In genomic region chr6:42179261-42179955, GRCh38 we compare ENCODE assay signal across 22 cellular contexts. TPM values are rescaled to one million over a fixed set of nuclear protein-coding genes. Genes with fewer than 3 reads are reported as not detected.
DNase-seq lines count a peak whose midpoint lies in the region; ATAC-seq and TF ChIP-seq lines count a peak whose summit lies in the region.
"Had no signal": no experiment of that assay in that cellular context is flagged by ENCODE, and none has a peak within 500 bp of the region (broad histone marks: within the 10 kb centered on the region; RNA-seq: fewer than 3 reads in every experiment).

No MANE protein-coding gene starts in this region.

- no TSS peak for BruUV-seq in PC-3 (replicated peaks; lab: Mats Ljungman, UMichigan)

- WGBS in H9 (ENCODE audit: extremely low coverage, insufficient read length, low lambda C conversion rate) = no CpG with 5 or more reads among the region's 20 CpGs
- no CpG with 5 or more reads among the region's 20 CpGs for WGBS in neuronal stem cell (ENCODE audit: extremely low coverage in 2 of 2, insufficient read length in 2 of 2, insufficient replicate concordance in 1 of 2), 2 donors

- intact Hi-C loops in PC-3 (cut with micrococcal nuclease) = no loop called here

- no peaks in the 10 kb centered on the region for H3K9me2 ChIP-seq in PC-3 (replicated peaks; ENCODE audit: low read length)

- H4K20me1 ChIP-seq in H9 (ENCODE audit: control insufficient read depth, insufficient read depth, insufficient read length) (no peaks in the 10 kb centered on the region), PC-3 (ENCODE audit: low read length) (no peaks in the 10 kb centered on the region)

- H3K79me1 ChIP-seq in H9 (ENCODE audit: insufficient read depth, low read depth, low read length, poor library complexity, severe bottlenecking) = no peaks in the 10 kb centered on the region
- no peaks in the 10 kb centered on the region for H3K79me1 ChIP-seq in neuronal stem cell (ENCODE audit: low read depth, low read length)

- POLR2A ChIA-PET in PC-3 (lab: Charles Lee; ENCODE audit: unreplicated experiment) = no interaction called here

- peak; percentile 13; the same call in 1 of the 2 replicates for ATAC-seq in PC-3
- ATAC-seq in HG03159 (IDR thresholded peaks at IDR 0.05; ENCODE audit: unreplicated experiment) = no peak
- ATAC-seq in HG03342 (IDR thresholded peaks at IDR 0.05; ENCODE audit: unreplicated experiment) = no peak

- H2BK20ac ChIP-seq in H9 (ENCODE audit: low read depth, low read length, poor library complexity, severe bottlenecking) = no peak overlapping the region

- H3K9me3 ChIP-seq in H9 (ENCODE audit: control insufficient read depth, low read depth, low read length) (no peaks in the 10 kb centered on the region), PC-3 (ENCODE audit: low read length) (no peaks in the 10 kb centered on the region), iPS-15b (ENCODE audit: control insufficient read depth, insufficient read depth, low read length) (no peaks in the 10 kb centered on the region), neuronal stem cell (replicated peaks in 1 of 2; ENCODE audit: control insufficient read depth in 2 of 2, insufficient read depth in 1 of 2, low read depth in 1 of 2, low read length in 2 of 2) (no peaks in the 10 kb centered on the region)
- H3K9me3 ChIP-seq: SJCRH30 had no signal

- no peaks in the 10 kb centered on the region; a peak in 1 of 5 replicates for H3K9me3 Mint-ChIP-seq in H9
- H3K9me3 Mint-ChIP-seq: CD8-positive, alpha-beta memory T cell had no signal

- peaks cover 13% of the 10 kb centered on the region for H3K23me2 ChIP-seq in H9 (ENCODE audit: insufficient read length, low read depth, low read length, poor library complexity, severe bottlenecking)

- H2BK15ac ChIP-seq in H9 (ENCODE audit: low read depth, low read length) = no peak overlapping the region
- H2BK15ac ChIP-seq in neuronal stem cell (ENCODE audit: low read length) = peak overlapping the region; percentile 63

- H3K23ac ChIP-seq in H9 (ENCODE audit: insufficient read length, low read depth, low read length) = no peak overlapping the region
- no peak overlapping the region for H3K23ac ChIP-seq in neuronal stem cell (ENCODE audit: low read depth, low read length, poor library complexity)

- H2AK5ac ChIP-seq in H9 (ENCODE audit: insufficient read length, low read length) (no peak overlapping the region), neuronal stem cell (ENCODE audit: low read depth, low read length) (no peak overlapping the region)

- no peak overlapping the region for H4K5ac ChIP-seq in H9 (ENCODE audit: insufficient read length, low read depth, low read length)

- peak overlapping the region; percentile 79 to 85 for H3K4me3 Mint-ChIP-seq in H9
- H3K4me3 Mint-ChIP-seq: CD8-positive, alpha-beta memory T cell had no signal

- H2BK12ac ChIP-seq in H9 (ENCODE audit: insufficient read length, low read depth, low read length) = no peak overlapping the region
- H2BK12ac ChIP-seq in neuronal stem cell (ENCODE audit: low read length) = no peak overlapping the region

- no peak for TF ChIP-seq CTCF in H9 (conservative IDR thresholded peaks at IDR 0.05)
- TF ChIP-seq CTCF in PC-3 (conservative IDR thresholded peaks at IDR 0.05; ENCODE audit: low read depth, low read length) = no peak

- no peaks in the 10 kb centered on the region for H3F3A ChIP-seq in PC-3 (ENCODE audit: low read length, unreplicated experiment)

- H3K56ac ChIP-seq in H9 (ENCODE audit: insufficient read length, low read depth, low read length) = no peak overlapping the region

- no peaks in the 10 kb centered on the region for H3K36me3 ChIP-seq in PC-3 (ENCODE audit: low read depth, low read length)
- H3K36me3 ChIP-seq in iPS-15b (ENCODE audit: control insufficient read depth, insufficient read depth, low read length) = no peaks in the 10 kb centered on the region
- H3K36me3 ChIP-seq in neuronal stem cell (replicated peaks in 1 of 2; ENCODE audit: control insufficient read depth in 2 of 2, insufficient read depth in 2 of 2, low read length in 2 of 2) = no peaks in the 10 kb centered on the region
- H3K36me3 ChIP-seq: SJCRH30 had no signal

- H2BK120ac ChIP-seq in H9 (ENCODE audit: low read depth, low read length, poor library complexity, severe bottlenecking) (no peak overlapping the region), neuronal stem cell (ENCODE audit: low read depth, low read length) (no peak overlapping the region)

- peak overlapping the region in 2 of 3 experiments; percentile 1 to 23; a peak in 2 of 7 replicates for H3K27ac Mint-ChIP-seq in H9
- H3K27ac Mint-ChIP-seq: CD8-positive, alpha-beta memory T cell had no signal

- peaks cover 6 to 15% (median 7%) of the 10 kb centered on the region in 3 experiments; a peak in 6 of 7 replicates for H3K36me3 Mint-ChIP-seq in H9 (ENCODE audit: insufficient read depth in 1 of 3, low read depth in 3 of 3)
- H3K36me3 Mint-ChIP-seq: CD8-positive, alpha-beta memory T cell had no signal

- H2AFZ ChIP-seq in H9 (ENCODE audit: low read length) = no peak overlapping the region
- H2AFZ ChIP-seq in PC-3 (ENCODE audit: low read length) = no peak overlapping the region
- H2AFZ ChIP-seq in neuronal stem cell (ENCODE audit: low read length) = no peak overlapping the region

- H3K4me1 Mint-ChIP-seq in H9 = peaks cover 53 to 72% of the 10 kb centered on the region in 2 experiments

- H3K14ac ChIP-seq in H9 (ENCODE audit: insufficient read depth, low read length) (no peak overlapping the region), neuronal stem cell (ENCODE audit: low read length) (no peak overlapping the region)

- peaks cover 2% of the 10 kb centered on the region; the same call in 1 of the 2 replicates for H3K27me3 Mint-ChIP-seq in H9 (ENCODE audit: low read depth)

- H3T11ph ChIP-seq in H9 (ENCODE audit: low read length) = no peak overlapping the region

- H3K4me2 ChIP-seq in H9 (ENCODE audit: insufficient read depth, insufficient read length, low read length) = no peak overlapping the region
- H3K4me2 ChIP-seq in PC-3 (ENCODE audit: low read length) = no peak overlapping the region
- H3K4me2 ChIP-seq in neuronal stem cell (ENCODE audit: insufficient read depth, low read length, poor library complexity, severe bottlenecking) = no peak overlapping the region

- H3K4ac ChIP-seq in H9 (ENCODE audit: low read depth, low read length) (no peak overlapping the region), neuronal stem cell (ENCODE audit: low read length) (no peak overlapping the region)

- no peak overlapping the region for H3K27ac ChIP-seq in H9 (ENCODE audit: insufficient read length, low read depth, low read length)
- no peak overlapping the region for H3K27ac ChIP-seq in PC-3 (ENCODE audit: low read length)
- no peak overlapping the region for H3K27ac ChIP-seq in neuronal stem cell (replicated peaks; ENCODE audit: low read length)
- H3K27ac ChIP-seq: C4-2B, SJCRH30 had no signal

- H2BK5ac ChIP-seq in H9 (ENCODE audit: insufficient read length, low read length) = no peak overlapping the region
- H2BK5ac ChIP-seq in neuronal stem cell (ENCODE audit: low read length) = peak overlapping the region; percentile 69

- H3K79me2 ChIP-seq in H9 (ENCODE audit: insufficient read depth, low read length) (no peaks in the 10 kb centered on the region), PC-3 (ENCODE audit: low read length) (no peaks in the 10 kb centered on the region)

- no peak overlapping the region for H3K18ac ChIP-seq in H9 (ENCODE audit: insufficient read length, low read depth, low read length)
- no peak overlapping the region for H3K18ac ChIP-seq in neuronal stem cell (ENCODE audit: low read length)

- CTCF ChIA-PET in PC-3 (lab: Charles Lee) = no interaction called here

- no peak for DNase-seq in H9
- no peak for DNase-seq in PC-3
- no peak for DNase-seq in neuronal stem cell (ENCODE audit: low spot score)
- no peak for DNase-seq in iPS-NIHi11 (ENCODE audit: low spot score)
- DNase-seq: Calu3; CD8-positive, alpha-beta memory T cell; DMS153; H7; MM.1S; NCI-H1092; NCI-H1436 treated with DMSO at 0.1 percent for 48 hours; NCI-H1930; NCI-H510A; NCI-H774; NK-92 treated with Interleukin-12 subunit alpha and Interleukin-12 subunit beta, amount 100 ng/mL, for 24 hours; SJCRH30 had no signal

- H4K91ac ChIP-seq in H9 (ENCODE audit: insufficient read length, low read depth, low read length) (no peak overlapping the region), neuronal stem cell (ENCODE audit: low read depth, low read length, poor library complexity) (peak overlapping the region; percentile 19)

- H3K4me1 ChIP-seq in H9 (ENCODE audit: insufficient read depth, low read length) = no peaks in the 10 kb centered on the region; the same call in none of the 2 replicates
- peaks cover 8% of the 10 kb centered on the region for H3K4me1 ChIP-seq in PC-3 (ENCODE audit: insufficient read depth, low read length)
- peaks cover 8% of the 10 kb centered on the region for H3K4me1 ChIP-seq in iPS-15b (ENCODE audit: control insufficient read depth, insufficient read depth, low read length)
- peaks cover 0 to 5% of the 10 kb centered on the region in 2 donors for H3K4me1 ChIP-seq in neuronal stem cell (ENCODE audit: control insufficient read depth in 2 of 2, insufficient read depth in 1 of 2, low read depth in 1 of 2, low read length in 2 of 2)
- H3K4me1 ChIP-seq: SJCRH30 had no signal

- H4K8ac ChIP-seq in H9 (replicated peaks; ENCODE audit: insufficient read length, low read depth, low read length) (no peak overlapping the region), neuronal stem cell (ENCODE audit: low read depth, low read length) (peak overlapping the region; percentile 74)

- no peak overlapping the region for H3K4me3 ChIP-seq in PC-3 (ENCODE audit: low read length)
- peak overlapping the region; percentile 87 for H3K4me3 ChIP-seq in iPS-15b (ENCODE audit: low read depth, low read length)
- no peak overlapping the region for H3K4me3 ChIP-seq in neuronal stem cell (ENCODE audit: low read length in 2 of 2)
- H3K4me3 ChIP-seq: SJCRH30 had no signal

- no peaks in the 10 kb centered on the region; the same call in 1 of the 2 replicates for H3K27me3 ChIP-seq in H9 (ENCODE audit: insufficient read depth, low read length)
- H3K27me3 ChIP-seq in PC-3 (ENCODE audit: low read length) = no peaks in the 10 kb centered on the region
- H3K27me3 ChIP-seq in iPS-15b (ENCODE audit: control insufficient read depth, insufficient read depth, low read length) = no peaks in the 10 kb centered on the region
- no peaks in the 10 kb centered on the region for H3K27me3 ChIP-seq in neuronal stem cell (ENCODE audit: control insufficient read depth in 3 of 3, insufficient read depth in 3 of 3, low read depth in 1 of 3, low read length in 3 of 3)
- H3K27me3 ChIP-seq: SJCRH30 had no signal

- H3K9ac ChIP-seq in H9 (ENCODE audit: extremely low read depth, insufficient read length, low read length) = no peak overlapping the region
- no peak overlapping the region for H3K9ac ChIP-seq in PC-3 (ENCODE audit: low read length)
- H3K9ac ChIP-seq in iPS-15b (ENCODE audit: low read depth, low read length) = no peak overlapping the region
- H3K9ac ChIP-seq in neuronal stem cell (ENCODE audit: low read depth, low read length, poor library complexity) = no peak overlapping the region

RNA-seq across cellular contexts. Expression of gene GUCA1A, which starts 6.2 kb away (rescaled TPM):
- total RNA-seq in H9 (2021) (16.5 and 17.2 TPM in 2 replicates), PC-3 (2014; rRNA removed) (not detected in 2 replicates)
- 2.2 TPM for polyA plus RNA-seq in neuronal stem cell (2013, experiment 1 of 2)
- polyA plus RNA-seq in neuronal stem cell (2013, experiment 2 of 2) = 2.8 TPM
- total RNA-seq: Calu3; CD8-positive, alpha-beta memory T cell; LHCN-M2; SJCRH30; T-helper 1 cell treated with Interleukin-12 subunit alpha and Interleukin-12 subunit beta and Interleukin-4 antibody, amounts not matched to agents 30 ng/mL and 1 ng/mL, for 36 hours had no signal
- polyA plus RNA-seq: CD8-positive, alpha-beta memory T cell had no signal

RNA-seq across cellular contexts. Expression of gene GUCA1B, which starts 15.3 kb away (rescaled TPM):
- total RNA-seq in H9 (2021) = 1.1 and 1.3 TPM in 2 replicates
- total RNA-seq in PC-3 (2014; rRNA removed) = 1.2 and 2.8 TPM in 2 replicates
- polyA plus RNA-seq in neuronal stem cell (2013, experiment 1 of 2) = 1.2 TPM
- 1.3 TPM for polyA plus RNA-seq in neuronal stem cell (2013, experiment 2 of 2)
- polyA plus RNA-seq: CD8-positive, alpha-beta memory T cell had no signal

RNA-seq across cellular contexts. Expression of gene C6orf132, which starts 37.0 kb away (rescaled TPM):
- total RNA-seq in H9 (2021) (45.1 and 48.4 TPM in 2 replicates), PC-3 (2014; rRNA removed) (66.0 and 86.3 TPM in 2 replicates)
- 0.39 TPM for polyA plus RNA-seq in neuronal stem cell (2013, experiment 1 of 2)
- polyA plus RNA-seq in neuronal stem cell (2013, experiment 2 of 2) = 0.39 TPM
- total RNA-seq: SJCRH30 had no signal
- polyA plus RNA-seq: CD8-positive, alpha-beta memory T cell had no signal

RNA-seq across cellular contexts. Expression of gene MRPS10, which starts 38.3 kb away (rescaled TPM):
- 33.9 and 36.3 TPM in 2 replicates for total RNA-seq in H9 (2021)
- 72.2 and 82.1 TPM in 2 replicates for total RNA-seq in PC-3 (2014; rRNA removed)
- polyA plus RNA-seq in neuronal stem cell (2013, experiment 1 of 2) = 29.3 TPM
- polyA plus RNA-seq in neuronal stem cell (2013, experiment 2 of 2) = 29.5 TPM

Comparison
In these comparisons a context has a peak if more than half of its experiments do, and no peak if none do; other contexts are left out.
1. RNA of gene GUCA1A, which starts 6.2 kb away (total RNA-seq): 16.5 to 17.2 TPM in H9; not detected in PC-3; every median in the first group is over 10 times any median in the second.